1 cellular context compared by ENCODE assay signal in the genomic region with DNA sequence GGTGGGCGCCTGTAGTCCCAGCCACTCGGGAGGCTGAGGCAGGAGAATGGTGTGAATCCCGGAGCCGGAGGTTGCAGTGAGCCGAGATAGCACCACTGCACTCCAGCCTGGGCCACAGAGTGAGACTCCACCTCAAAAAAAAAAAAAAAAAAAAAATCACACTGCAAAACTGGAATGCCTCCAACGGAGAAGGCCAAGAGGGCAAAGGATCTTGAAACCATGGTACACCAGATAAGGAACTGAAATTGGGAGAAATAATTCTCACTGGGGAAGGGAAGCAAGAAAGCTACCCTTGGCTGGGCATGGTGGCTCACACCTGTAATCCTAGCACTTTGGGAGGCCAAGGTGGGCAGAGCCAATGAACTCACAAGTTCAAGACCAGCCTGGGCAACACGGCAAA. TPM values are rescaled to one million over a fixed set of nuclear protein-coding genes. Genes with fewer than 3 reads are reported as not detected.
"Had no signal": no experiment of that assay in that cellular context is flagged by ENCODE, and none has a peak within 500 bp of the region (broad histone marks: within the 10 kb centered on the region; RNA-seq: fewer than 3 reads in every experiment).

No MANE protein-coding gene starts in this region.

RNA-seq across cellular contexts. Expression of a gene that starts 9.2 kb away (rescaled TPM):
- polyA plus RNA-seq: IMR-90 had no signal
